In genomic region chrX:2710496-2710895, GRCh38 we compare ENCODE assay signal across 8 cellular contexts. TPM values are rescaled to one million over a fixed set of nuclear protein-coding genes. Genes with fewer than 3 reads are reported as not detected.
DNase-seq lines count a peak whose midpoint lies in the region; ATAC-seq and TF ChIP-seq lines count a peak whose summit lies in the region.

No MANE protein-coding gene starts in this region.

- CTCF ChIA-PET in CD8-positive, alpha-beta T cell (lab: Charles Lee) = no interaction called here

- peaks cover 8% of the 10 kb centered on the region for H3K79me2 ChIP-seq in trophoblast cell (ENCODE audit: control insufficient read depth, insufficient read depth, low read length, poor library complexity)

- ATAC-seq in CD8-positive, alpha-beta T cell = peak; percentile 12
- peak; percentile 16 for ATAC-seq in effector memory CD8-positive, alpha-beta T cell (replicated peaks)

- H3K27ac Mint-ChIP-seq in CD8-positive, alpha-beta T cell = peak overlapping the region; percentile 86
- H3K27ac Mint-ChIP-seq in effector memory CD8-positive, alpha-beta T cell = peak overlapping the region; percentile 92 to 94

- H2AK5ac ChIP-seq in trophoblast cell (ENCODE audit: low read length) = no peak overlapping the region

- H4K8ac ChIP-seq in trophoblast cell (ENCODE audit: low read depth, low read length) = no peak overlapping the region

- POLR2A ChIA-PET in CD8-positive, alpha-beta T cell (lab: Charles Lee) = no interaction called here

- H3K27me3 Mint-ChIP-seq in CD8-positive, alpha-beta T cell (ENCODE audit: low read depth) = no peaks in the 10 kb centered on the region
- no peaks in the 10 kb centered on the region for H3K27me3 Mint-ChIP-seq in effector memory CD8-positive, alpha-beta T cell

- peaks cover 14% of the 10 kb centered on the region for H3K79me1 ChIP-seq in trophoblast cell (ENCODE audit: low read length)

- H4K12ac ChIP-seq in trophoblast cell (ENCODE audit: low read depth, low read length) = no peak overlapping the region

- no peak overlapping the region for H2AFZ ChIP-seq in trophoblast cell (ENCODE audit: insufficient read depth, low read length, poor library complexity)

- no peak for TF ChIP-seq CTCF in CD8-positive, alpha-beta T cell (IDR thresholded peaks at IDR 0.05)
- no peak for TF ChIP-seq CTCF in Peyer's patch (IDR thresholded peaks at IDR 0.05)

- no peak overlapping the region for H4K91ac ChIP-seq in trophoblast cell (ENCODE audit: low read depth, low read length)

- intact Hi-C loops in CD8-positive, alpha-beta T cell (cut with DNase I, micrococcal nuclease) = no loop called here

- H3K9ac ChIP-seq in trophoblast cell (ENCODE audit: low read length) = no peak overlapping the region

- peak overlapping the region; percentile 1 for H3K27ac ChIP-seq in CD8-positive, alpha-beta T cell (ENCODE audit: low read depth, low read length)
- H3K27ac ChIP-seq in Peyer's patch (peak overlapping the region in 3 of 4 donors; percentile 58 to 81 (median 62)), trophoblast cell (ENCODE audit: low read depth, low read length) (peak overlapping the region; percentile 75)

- no peaks in the 10 kb centered on the region for H3K9me3 Mint-ChIP-seq in CD8-positive, alpha-beta T cell
- no peaks in the 10 kb centered on the region for H3K9me3 Mint-ChIP-seq in effector memory CD8-positive, alpha-beta T cell

- H3K18ac ChIP-seq in trophoblast cell (ENCODE audit: low read length) = no peak overlapping the region

- no peak overlapping the region for H3K23ac ChIP-seq in trophoblast cell (ENCODE audit: low read length)

- H2BK5ac ChIP-seq in trophoblast cell (ENCODE audit: low read depth, low read length, poor library complexity) = no peak overlapping the region

- no peak for DNase-seq in CD8-positive, alpha-beta T cell
- DNase-seq in Peyer's patch (peak in 1 of 3 donors; percentile 21), trophoblast cell (peak; percentile 65 to 78), occipital lobe (lab: John Stamatoyannopoulos, UW) (no peak), nucleus accumbens (lab: John Stamatoyannopoulos, UW) (no peak), NCI-H526 (lab: John Stamatoyannopoulos, UW) (no peak), foreskin melanocyte (no peak)
- no peak for DNase-seq in effector memory CD8-positive, alpha-beta T cell

- peaks cover 62% of the 10 kb centered on the region for H3K4me1 ChIP-seq in CD8-positive, alpha-beta T cell (ENCODE audit: insufficient read depth, low read length)
- H3K4me1 ChIP-seq in Peyer's patch (peaks cover 3 to 53% (median 28%) of the 10 kb centered on the region in 4 donors), trophoblast cell (ENCODE audit: control insufficient read depth in 1 of 2, insufficient read depth in 2 of 2, low read length in 2 of 2) (peaks cover 32 to 51% of the 10 kb centered on the region in 2 experiments)

- no peak overlapping the region for H2BK12ac ChIP-seq in trophoblast cell (ENCODE audit: low read length)

- H3K9me3 ChIP-seq in CD8-positive, alpha-beta T cell (ENCODE audit: low read length) = no peaks in the 10 kb centered on the region
- H3K9me3 ChIP-seq in Peyer's patch (no peaks in the 10 kb centered on the region), trophoblast cell (ENCODE audit: insufficient read depth, low read depth, low read length) (peaks cover 9% of the 10 kb centered on the region)

- H3K27me3 ChIP-seq in CD8-positive, alpha-beta T cell (ENCODE audit: insufficient read depth, low read length) = no peaks in the 10 kb centered on the region
- H3K27me3 ChIP-seq in Peyer's patch = no peaks in the 10 kb centered on the region
- H3K27me3 ChIP-seq in trophoblast cell (ENCODE audit: insufficient read depth, low read length) = no peaks in the 10 kb centered on the region

- H3K4me2 ChIP-seq in trophoblast cell (ENCODE audit: low read length) = peak overlapping the region; percentile 43

- H3K4ac ChIP-seq in trophoblast cell (ENCODE audit: low read depth, low read length) = no peak overlapping the region

- no peak for TF ChIP-seq POLR2A in Peyer's patch (IDR thresholded peaks at IDR 0.05)

- no peak overlapping the region for H3K14ac ChIP-seq in trophoblast cell (ENCODE audit: low read length)

- H3K36me3 ChIP-seq in CD8-positive, alpha-beta T cell (ENCODE audit: insufficient read depth, low read length) = no peaks in the 10 kb centered on the region
- H3K36me3 ChIP-seq in Peyer's patch (peaks cover 0 to 19% (median 0%) of the 10 kb centered on the region in 3 donors), trophoblast cell (ENCODE audit: control insufficient read depth in 1 of 2, insufficient read depth in 2 of 2, low read length in 2 of 2) (peaks cover 5 to 17% of the 10 kb centered on the region in 2 experiments)

- H3K4me3 Mint-ChIP-seq in CD8-positive, alpha-beta T cell = peak overlapping the region; percentile 70
- H3K4me3 Mint-ChIP-seq in effector memory CD8-positive, alpha-beta T cell = peak overlapping the region; percentile 79 to 80

- H3K4me3 ChIP-seq in CD8-positive, alpha-beta T cell (ENCODE audit: low read depth, low read length) = peak overlapping the region; percentile 1
- H3K4me3 ChIP-seq in Peyer's patch (peak overlapping the region in 2 of 4 donors; percentile 2 to 41), trophoblast cell (ENCODE audit: low read depth, low read length) (no peak overlapping the region)

- peaks cover 20% of the 10 kb centered on the region for H3K36me3 Mint-ChIP-seq in CD8-positive, alpha-beta T cell
- H3K36me3 Mint-ChIP-seq in effector memory CD8-positive, alpha-beta T cell (ENCODE audit: insufficient read depth) = peaks cover 40% of the 10 kb centered on the region

- WGBS in trophoblast cell (ENCODE audit: extremely low coverage, insufficient coverage, insufficient read length) = no CpG with 5 or more reads among the region's 5 CpGs

- peaks cover 74% of the 10 kb centered on the region for H3K4me1 Mint-ChIP-seq in CD8-positive, alpha-beta T cell (ENCODE audit: low read depth)
- peaks cover 48 to 66% of the 10 kb centered on the region in 2 donors for H3K4me1 Mint-ChIP-seq in effector memory CD8-positive, alpha-beta T cell (ENCODE audit: low read depth in 2 of 2)

- no peak overlapping the region for H2BK120ac ChIP-seq in trophoblast cell (ENCODE audit: insufficient read depth, low read length, poor library complexity)

RNA-seq across cellular contexts. Expression of gene CD99, which starts 19.4 kb away (rescaled TPM):
- 100 to 1,000 TPM; 114 to 120 TPM for total RNA-seq in CD8-positive, alpha-beta T cell
- 100 to 1,000 TPM; 129 to 209 (median 175) TPM for total RNA-seq in Peyer's patch
- 627 and 651 TPM in 2 replicates for polyA plus RNA-seq in trophoblast cell (2013)
- 7.2 TPM for total RNA-seq in occipital lobe

RNA-seq across cellular contexts. Expression of gene XG, which starts 41.3 kb away (rescaled TPM):
- total RNA-seq in CD8-positive, alpha-beta T cell = not detected
- total RNA-seq in Peyer's patch (under 1 TPM in 1 of 4 donors, not detected in 3; 0.40 TPM), occipital lobe (not detected)
- 0.07 TPM in 2 replicates for polyA plus RNA-seq in trophoblast cell (2013)

Comparison
In these comparisons a context has a peak if more than half of its experiments do, and no peak if none do; other contexts are left out.
1. DNase-seq: peak in trophoblast cell (2 of 2); none in CD8-positive, alpha-beta T cell (0 of 7), effector memory CD8-positive, alpha-beta T cell (0 of 3), occipital lobe (single experiment), nucleus accumbens (0 of 56), NCI-H526 (0 of 2) and foreskin melanocyte (single experiment).
2. H3K27ac ChIP-seq: peak in every context shown above with its lines; median percentile 75 in trophoblast cell; 62 in Peyer's patch; 1 in CD8-positive, alpha-beta T cell.
3. RNA of gene CD99, which starts 19.4 kb away (total RNA-seq): 129 to 209 TPM in Peyer's patch and 114 to 120 TPM in CD8-positive, alpha-beta T cell; 7.2 TPM in occipital lobe (single experiment); every median in the first group is over 10 times any median in the second.